Comparison of ENCODE assay signal across 8 cellular contexts in the genomic region with DNA sequence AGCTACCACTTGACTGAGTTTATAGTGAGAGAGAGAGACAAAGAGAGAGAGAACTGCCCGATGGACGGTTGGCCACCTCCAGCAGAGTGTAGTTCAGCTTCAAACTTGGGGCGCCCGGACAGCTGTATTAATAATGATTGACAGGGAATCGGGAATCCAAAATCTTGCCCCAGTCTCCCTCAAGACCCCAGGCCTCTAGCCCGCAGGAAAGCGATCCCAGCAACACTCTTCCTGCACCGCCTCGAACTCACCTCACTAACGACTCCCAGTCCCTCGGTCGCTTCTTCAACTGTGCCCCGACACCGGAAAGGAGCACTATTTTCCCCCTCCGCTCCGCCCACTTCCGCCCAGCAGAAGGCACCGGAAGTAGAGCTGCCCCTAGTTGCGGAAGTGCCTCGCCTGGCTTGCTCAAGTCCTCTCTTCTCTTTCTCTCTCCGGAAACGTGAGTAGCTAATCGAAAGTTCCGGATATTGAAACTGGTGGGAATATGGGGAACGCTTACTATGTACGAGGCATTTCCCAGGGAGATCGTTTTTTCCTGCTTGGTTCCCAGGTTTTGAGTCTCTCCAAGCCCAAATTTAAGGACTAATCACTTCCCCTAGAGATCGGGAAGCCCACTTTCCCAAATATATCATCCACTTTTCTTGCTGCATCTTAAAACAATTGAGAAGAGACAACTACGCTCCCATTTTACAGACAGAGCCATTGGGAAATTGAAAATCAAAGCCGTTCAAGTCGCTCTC. TPM values are rescaled to one million over a fixed set of nuclear protein-coding genes. Genes with fewer than 3 reads are reported as not detected.
DNase-seq lines count a peak whose midpoint lies in the region; ATAC-seq and TF ChIP-seq lines count a peak whose summit lies in the region.

A gene with protein sequence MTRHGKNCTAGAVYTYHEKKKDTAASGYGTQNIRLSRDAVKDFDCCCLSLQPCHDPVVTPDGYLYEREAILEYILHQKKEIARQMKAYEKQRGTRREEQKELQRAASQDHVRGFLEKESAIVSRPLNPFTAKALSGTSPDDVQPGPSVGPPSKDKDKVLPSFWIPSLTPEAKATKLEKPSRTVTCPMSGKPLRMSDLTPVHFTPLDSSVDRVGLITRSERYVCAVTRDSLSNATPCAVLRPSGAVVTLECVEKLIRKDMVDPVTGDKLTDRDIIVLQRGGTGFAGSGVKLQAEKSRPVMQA (minus strand): TSS at position 293 of the 743 bp plus-strand sequence. CDS start 19,865 bp downstream, outside the sequence.

- H3K4me3 ChIP-seq in iPS-20b (ENCODE audit: low read length), result peak within 1 kb of the TSS; percentile 95
- H3K4me3 ChIP-seq in skin epidermis, result peak within 1 kb of the TSS; percentile 54 to 71 (median 61)

- no peak for TF ChIP-seq CTCF in VCaP (conservative IDR thresholded peaks at IDR 0.05)

- in situ Hi-C loops in T47D (cut with HindIII; ENCODE audit: low pct_unique_long_range_greater_than_20kb, low sequenced_read_pairs), result no loop called here

- ATAC-seq in GM18861 (IDR thresholded peaks at IDR 0.05; ENCODE audit: unreplicated experiment), result peak; percentile 58
- peak; percentile 86 for ATAC-seq in HG03097 (IDR thresholded peaks at IDR 0.05; ENCODE audit: low FRiP score, unreplicated experiment)

- H3K27me3 ChIP-seq in iPS-20b (ENCODE audit: insufficient read depth, low read length), result no peaks in the 10 kb centered on the region

- H3K36me3 ChIP-seq in iPS-20b (ENCODE audit: insufficient read depth, low read depth, low read length), result peaks cover 9% of the 10 kb centered on the region

- H3K27ac ChIP-seq in VCaP (peak within 1 kb of the TSS; percentile 79), iPS-20b (ENCODE audit: low read length) (no peak within 1 kb of the TSS), skin epidermis (peak within 1 kb of the TSS in 20 of 21 experiments; percentile 71 to 92 (median 82))

- H3K9me3 ChIP-seq in iPS-20b (ENCODE audit: insufficient read depth, low read depth, low read length), result no peaks in the 10 kb centered on the region

- DNase-seq in A172 (ENCODE audit: low spot score), result peak; percentile 95
- DNase-seq in NCI-H2227 (lab: John Stamatoyannopoulos, UW; ENCODE audit: unreplicated experiment), result peak; percentile 95
- peak; percentile 53 to 96 for DNase-seq in T47D (ENCODE audit: low read depth in 1 of 2, low spot score in 1 of 2)

- peaks cover 11% of the 10 kb centered on the region; the same call in 1 of the 2 replicates for H3K4me1 ChIP-seq in iPS-20b (ENCODE audit: insufficient read depth, low read length)

- peak within 1 kb of the TSS; percentile 95 for H3K9ac ChIP-seq in iPS-20b (ENCODE audit: low read depth, low read length)

RNA-seq across cellular contexts. Expression of the gene that starts here (rescaled TPM):
- 131 and 142 TPM in 2 replicates for total RNA-seq in A172 (2014; rRNA removed; shearing (Covaris generic))
